In genomic region chr10:37948210-37948609, GRCh38 we compare ENCODE assay signal across 25 cellular contexts.
"Had no signal": no experiment of that assay in that cellular context is flagged by ENCODE, and none has a peak within 500 bp of the region (broad histone marks: within the 10 kb centered on the region; RNA-seq: fewer than 3 reads in every experiment).

No MANE protein-coding gene starts in this region.

- FAIRE-seq: keratinocyte, small intestine, urothelium cell line had no signal

- H3K36me3 ChIP-seq: ovary had no signal

- H3K4me3 Mint-ChIP-seq: mesothelial cell of epicardium; naive thymus-derived CD4-positive, alpha-beta T cell; natural killer cell treated with Interleukin-12 subunit alpha and Interleukin-12 subunit beta and Interleukin-15 and Interleukin-18, amount 100 ng/mL, for 72 hours; stimulated activated effector memory CD8-positive, alpha-beta T cell treated with anti-CD3 and anti-CD28 coated beads, Interleukin-12 subunit alpha, Interleukin-12 subunit beta, amount 100 ng/mL, for 72 hours; stimulated activated naive CD8-positive, alpha-beta T cell treated with anti-CD3 and anti-CD28 coated beads, Interleukin-15, Interleukin-2, amounts not matched to agents 100 ng/mL and 50 ng/mL, for 24 hours had no signal

- H3K4me3 ChIP-seq: left ventricle myocardium inferior, lung, ovary, spleen, suprapubic skin, thoracic aorta, tibial artery, upper lobe of right lung had no signal

- H3K4me1 ChIP-seq: left ventricle myocardium inferior, spleen, suprapubic skin, tibial artery, upper lobe of right lung had no signal

- H3K4me1 Mint-ChIP-seq: mesothelial cell of epicardium; naive thymus-derived CD4-positive, alpha-beta T cell; stimulated activated effector memory CD8-positive, alpha-beta T cell treated with anti-CD3 and anti-CD28 coated beads, Interleukin-12 subunit alpha, Interleukin-12 subunit beta, amount 100 ng/mL, for 72 hours had no signal

- H3K27ac ChIP-seq: left ventricle myocardium inferior, ovary, spleen, suprapubic skin, thoracic aorta, tibial artery, upper lobe of right lung had no signal

- H3K27me3 ChIP-seq: ovary, spleen, suprapubic skin, tibial artery, upper lobe of right lung had no signal

- H3K9me3 ChIP-seq: left ventricle myocardium inferior, ovary, suprapubic skin, thoracic aorta, tibial artery, upper lobe of right lung had no signal

- H3K27ac Mint-ChIP-seq: mesothelial cell of epicardium; naive thymus-derived CD4-positive, alpha-beta T cell; natural killer cell treated with Interleukin-12 subunit alpha and Interleukin-12 subunit beta and Interleukin-15 and Interleukin-18, amount 100 ng/mL, for 72 hours; progenitor cell of endocrine pancreas; stimulated activated effector memory CD8-positive, alpha-beta T cell treated with anti-CD3 and anti-CD28 coated beads, Interleukin-12 subunit alpha, Interleukin-12 subunit beta, amount 100 ng/mL, for 72 hours; stimulated activated naive CD8-positive, alpha-beta T cell treated with anti-CD3 and anti-CD28 coated beads, Interleukin-15, Interleukin-2, amounts not matched to agents 100 ng/mL and 50 ng/mL, for 24 hours had no signal

- DNase-seq: hippocampal formation; left ventricle myocardium inferior; mesendoderm; naive thymus-derived CD4-positive, alpha-beta T cell; ovary; retina; right cardiac atrium; small intestine; spleen; stimulated activated CD4-positive, alpha-beta T cell treated with anti-CD3 and anti-CD28 coated beads, Interleukin-4, amount 100 ng/mL, for 24 hours; stimulated activated naive CD4-positive, alpha-beta T cell; tibial artery; trophoblast cell; upper lobe of right lung had no signal

- H3K27me3 Mint-ChIP-seq: naive thymus-derived CD4-positive, alpha-beta T cell; natural killer cell treated with Interleukin-12 subunit alpha and Interleukin-12 subunit beta and Interleukin-15 and Interleukin-18, amount 100 ng/mL, for 72 hours; progenitor cell of endocrine pancreas; stimulated activated naive CD8-positive, alpha-beta T cell treated with anti-CD3 and anti-CD28 coated beads, Interleukin-15, Interleukin-2, amounts not matched to agents 100 ng/mL and 50 ng/mL, for 24 hours had no signal

- ATAC-seq: naive thymus-derived CD4-positive, alpha-beta T cell; natural killer cell treated with Interleukin-12 subunit alpha and Interleukin-12 subunit beta and Interleukin-15 and Interleukin-18, amount 100 ng/mL, for 72 hours; right cardiac atrium; sciatic nerve; stimulated activated effector memory CD8-positive, alpha-beta T cell treated with anti-CD3 and anti-CD28 coated beads, Interleukin-12 subunit alpha, Interleukin-12 subunit beta, amount 100 ng/mL, for 72 hours; upper lobe of right lung had no signal
